34 cellular contexts compared by ENCODE assay signal in the genomic region with DNA sequence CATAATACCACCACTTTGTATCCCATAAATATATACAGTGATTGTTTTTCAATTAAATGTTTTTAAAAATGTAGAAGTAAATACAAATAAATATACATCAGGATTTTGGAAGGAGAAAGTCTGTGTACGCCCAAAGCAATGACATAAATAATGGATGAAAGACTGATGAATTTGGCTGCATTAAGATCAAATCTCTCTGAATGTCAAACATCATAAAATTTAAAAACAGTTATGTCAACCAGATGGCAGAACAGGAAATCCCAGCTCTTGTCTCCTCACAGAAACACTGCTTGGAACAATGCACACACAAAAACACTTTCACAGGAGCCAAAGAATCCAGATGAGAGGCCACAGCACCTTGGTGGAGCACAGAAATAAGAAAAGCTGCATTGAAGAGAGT.
"Had no signal": no experiment of that assay in that cellular context is flagged by ENCODE, and none has a peak within 500 bp of the region (broad histone marks: within the 10 kb centered on the region; RNA-seq: fewer than 3 reads in every experiment).

No MANE protein-coding gene starts in this region.

- H3K4me2 ChIP-seq: KMS-11 had no signal

- DNase-seq: Karpas-422, Kasumi-1, KG1, MG63, MM.1S, MV-4-11, NCI-H1048, NCI-H1092, NCI-H1092 treated with DMSO at 0.1 percent for 48 hours, NCI-H1105, NCI-H1105 treated with DMSO at 0.1 percent for 48 hours, NCI-H1417, NCI-H1417 treated with DMSO at 0.1 percent for 48 hours, NCI-H1436, NCI-H1436 treated with DMSO at 0.1 percent for 48 hours, NCI-H146, NCI-H1694, NCI-H1694 treated with DMSO at 0.1 percent for 48 hours, NCI-H187, NCI-H187 treated with DMSO at 0.1 percent for 48 hours, NCI-H1930, NCI-H2029, NCI-H2029 treated with DMSO at 0.1 percent for 48 hours, NCI-H2081, NCI-H2081 treated with DMSO at 0.1 percent for 48 hours, NCI-H2107, NCI-H2171, NCI-H2171 treated with DMSO at 0.1 percent for 48 hours, NCI-H2227 treated with DMSO at 0.1 percent for 48 hours, NCI-H226, NCI-H345, NCI-H446, NCI-H446 treated with DMSO at 0.1 percent for 48 hours had no signal

- H3K9ac ChIP-seq: KMS-11 had no signal

- H3K36me3 ChIP-seq: MG63 had no signal

- H3K4me3 ChIP-seq: MG63 had no signal

- H3K27ac ChIP-seq: KMS-11 had no signal
